In the genomic region with DNA sequence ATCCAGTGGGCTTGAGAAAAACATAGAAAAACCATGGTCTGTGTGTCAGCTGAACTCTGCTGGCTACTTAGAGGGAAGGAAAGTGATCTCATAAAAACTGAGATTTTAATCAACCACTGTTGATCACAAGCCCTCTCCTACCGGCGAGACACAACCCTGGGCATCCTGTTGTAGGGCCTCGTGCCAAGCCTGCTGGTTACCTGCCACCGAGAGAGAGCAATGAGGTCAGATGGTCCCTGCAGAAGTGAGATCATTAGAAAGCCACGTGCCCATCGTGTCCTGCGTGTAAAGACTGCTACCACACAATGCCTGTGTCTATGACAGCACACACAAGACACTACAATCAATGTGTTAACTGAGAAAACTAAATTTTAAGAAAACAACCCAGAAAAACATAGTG, we compare ENCODE assay signal across 21 cellular contexts. TPM values are rescaled to one million over a fixed set of nuclear protein-coding genes. Genes with fewer than 3 reads are reported as not detected.
DNase-seq lines count a peak whose midpoint lies in the region; FAIRE-seq and TF ChIP-seq lines count a peak whose summit lies in the region.
"Had no signal": no experiment of that assay in that cellular context is flagged by ENCODE, and none has a peak within 500 bp of the region (broad histone marks: within the 10 kb centered on the region; RNA-seq: fewer than 3 reads in every experiment).

No MANE protein-coding gene starts in this region.

- H3K9me3 ChIP-seq in BLaER1 (peaks cover 15% of the 10 kb centered on the region), keratinocyte (ENCODE audit: control insufficient read depth, low read depth, low read length) (no peaks in the 10 kb centered on the region)
- H3K9me3 ChIP-seq: Caco-2, MG63, SK-N-SH had no signal

- no peak for TF ChIP-seq CTCF in brain (conservative IDR thresholded peaks at IDR 0.05)
- no peak for TF ChIP-seq CTCF in keratinocyte (optimal IDR thresholded peaks at IDR 0.05 in 1 of 3, IDR thresholded peaks at IDR 0.05 in 1 of 3, conservative IDR thresholded peaks at IDR 0.05 in 1 of 3; ENCODE audit: extremely low read depth in 1 of 3, insufficient read depth in 2 of 3, low read length in 3 of 3)
- no peak for TF ChIP-seq CTCF in type B pancreatic cell (conservative IDR thresholded peaks at IDR 0.05)

- H3K4me1 ChIP-seq in BLaER1 (peaks cover 21% of the 10 kb centered on the region), keratinocyte (ENCODE audit: control insufficient read depth, extremely low read depth, insufficient read depth, low read length) (peaks cover 35% of the 10 kb centered on the region)
- H3K4me1 ChIP-seq: Caco-2 had no signal

- H3K27ac ChIP-seq in BLaER1 (peak overlapping the region; percentile 30; the same call in 1 of the 2 replicates), keratinocyte (ENCODE audit: control insufficient read depth, insufficient read depth, low read length) (peak overlapping the region; percentile 82)

- H3K27ac Mint-ChIP-seq in brain = peak overlapping the region; percentile 28 to 89 (median 60)
- no peak overlapping the region for H3K27ac Mint-ChIP-seq in type B pancreatic cell
- H3K27ac Mint-ChIP-seq: HFFc6 had no signal

- H3K27me3 Mint-ChIP-seq in brain = no peaks in the 10 kb centered on the region
- H3K27me3 Mint-ChIP-seq in type B pancreatic cell = no peaks in the 10 kb centered on the region

- H4K20me1 ChIP-seq in BLaER1 (no peaks in the 10 kb centered on the region), keratinocyte (ENCODE audit: control insufficient read depth, extremely low read depth, insufficient read depth, low read length) (no peaks in the 10 kb centered on the region)

- peaks cover 41% of the 10 kb centered on the region for H3K4me1 Mint-ChIP-seq in brain
- no peaks in the 10 kb centered on the region for H3K4me1 Mint-ChIP-seq in type B pancreatic cell (ENCODE audit: unreplicated experiment)

- peak; percentile 74 for FAIRE-seq in keratinocyte (lab: Jason Lieb, UNC)

- H3K9me3 Mint-ChIP-seq in brain (peaks cover 0 to 5% (median 4%) of the 10 kb centered on the region in 5 experiments), type B pancreatic cell (no peaks in the 10 kb centered on the region)
- H3K9me3 Mint-ChIP-seq: HFFc6 had no signal

- H2AFZ ChIP-seq in keratinocyte (ENCODE audit: control insufficient read depth, low read length) = no peak overlapping the region

- DNase-seq in M059J (ENCODE audit: low read depth) (peak; percentile 10), keratinocyte (ENCODE audit: low read depth, low spot score) (no peak), medulla oblongata (ENCODE audit: extremely low spot score) (no peak), type B pancreatic cell (ENCODE audit: extremely low spot score, unreplicated experiment) (no peak), NCI-H1092 treated with DMSO at 0.1 percent for 48 hours (lab: John Stamatoyannopoulos, UW) (no peak)
- DNase-seq: Caco-2, DMS153, HFFc6, KBM-7, MG63, NCI-H1105 treated with DMSO at 0.1 percent for 48 hours, NCI-H187, NCI-H2171, NCI-H748 treated with DMSO at 0.1 percent for 48 hours, SHP77, SK-N-SH had no signal

- H3K4me2 ChIP-seq in BLaER1 (peak overlapping the region; percentile 56; the same call in 1 of the 2 replicates), keratinocyte (ENCODE audit: control insufficient read depth, extremely low read depth, insufficient read depth, low read depth, low read length) (peak overlapping the region; percentile 51)
- H3K4me2 ChIP-seq: SK-N-SH had no signal

- H3K4me3 ChIP-seq in BLaER1 = no peak overlapping the region
- H3K4me3 ChIP-seq in keratinocyte (ENCODE audit: control insufficient read depth in 2 of 3, extremely low read depth in 1 of 3, insufficient read depth in 2 of 3, low read depth in 1 of 3, low read length in 3 of 3) = no peak overlapping the region
- H3K4me3 ChIP-seq: MG63 had no signal

- H3K9ac ChIP-seq in BLaER1 (peak overlapping the region; percentile 57), keratinocyte (ENCODE audit: control insufficient read depth, extremely low read depth, insufficient read depth, low read length) (peak overlapping the region; percentile 22)
- H3K9ac ChIP-seq: SK-N-SH had no signal

- H3K36me3 Mint-ChIP-seq in brain (peaks cover 52% of the 10 kb centered on the region), type B pancreatic cell (peaks cover 15% of the 10 kb centered on the region)

- peaks cover 9% of the 10 kb centered on the region for H3K79me2 ChIP-seq in keratinocyte (ENCODE audit: control insufficient read depth, insufficient read depth, low read length)

- no peaks in the 10 kb centered on the region for H3K9me1 ChIP-seq in keratinocyte (ENCODE audit: control insufficient read depth, extremely low read depth, insufficient read depth, low read length)

- H3K27me3 ChIP-seq in BLaER1 = no peaks in the 10 kb centered on the region
- H3K27me3 ChIP-seq in keratinocyte (ENCODE audit: control insufficient read depth, extremely low read depth, insufficient read depth, low read length) = no peaks in the 10 kb centered on the region
- H3K27me3 ChIP-seq: MG63 had no signal

- no peak overlapping the region for H3K4me3 Mint-ChIP-seq in brain
- H3K4me3 Mint-ChIP-seq in type B pancreatic cell = no peak overlapping the region
- H3K4me3 Mint-ChIP-seq: HFFc6 had no signal

- H3K36me3 ChIP-seq in BLaER1 = peaks cover 55% of the 10 kb centered on the region
- peaks cover 16 to 32% of the 10 kb centered on the region in 2 experiments for H3K36me3 ChIP-seq in keratinocyte (ENCODE audit: control insufficient read depth in 2 of 2, extremely low read depth in 1 of 2, insufficient read depth in 2 of 2, low read length in 2 of 2)
- H3K36me3 ChIP-seq: MG63 had no signal

- dilution Hi-C loops in keratinocyte (cut with MboI; ENCODE audit: extremely low pct_ligation_motif_present, low sequenced_read_pairs) = no loop called here

RNA-seq across cellular contexts. Expression of a gene that starts 41.7 kb away (rescaled TPM):
- 3.5 and 9.1 TPM in 2 replicates for total RNA-seq in M059J (2014; rRNA removed; shearing (Covaris generic))
- 4.4 TPM for polyA plus RNA-seq in brain (ENCODE audit: insufficient read depth, low read depth, low replicate concordance)
- 7.2 to 14.2 TPM (median 11.0 TPM) in 3 replicates for polyA plus RNA-seq in keratinocyte
- 1.6 TPM for polyA plus RNA-seq in keratinocyte (2011; ENCODE audit: low read depth)
- 6.3 and 12.9 TPM in 2 replicates for polyA plus RNA-seq in keratinocyte (2011; cell fraction: cytosol; rRNA removed)
- polyA plus RNA-seq in keratinocyte (2011; cell fraction: nucleus; rRNA removed) = 19.4 and 28.3 TPM in 2 replicates
- 10.2 and 14.6 TPM in 2 replicates for polyA plus RNA-seq in keratinocyte (2012; ENCODE audit: low replicate concordance)
- 12.7 to 36.7 TPM (median 22.7 TPM) in 3 replicates for polyA minus RNA-seq in keratinocyte
- 28.4 TPM for polyA minus RNA-seq in keratinocyte (2011; cell fraction: cytosol; rRNA and poly(A)+ RNA removed)
- polyA minus RNA-seq in keratinocyte (2011; cell fraction: nucleus; rRNA and poly(A)+ RNA removed) = 13.3 and 15.6 TPM in 2 replicates
- total RNA-seq in type B pancreatic cell (ENCODE audit: low replicate concordance) = 6.1 and 8.5 TPM in 2 replicates

RNA-seq across cellular contexts. Expression of a gene that starts 58.6 kb away (rescaled TPM):
- not detected in 2 replicates for total RNA-seq in M059J (2014; rRNA removed; shearing (Covaris generic))
- polyA plus RNA-seq in brain (ENCODE audit: insufficient read depth, low read depth, low replicate concordance) (not detected), keratinocyte (not detected in 3 replicates)
- polyA plus RNA-seq in keratinocyte (2011; ENCODE audit: low read depth) = not detected
- not detected in 2 replicates for polyA plus RNA-seq in keratinocyte (2011; cell fraction: cytosol; rRNA removed)
- polyA plus RNA-seq in keratinocyte (2011; cell fraction: nucleus; rRNA removed) = not detected in 2 replicates
- not detected in 2 replicates for polyA plus RNA-seq in keratinocyte (2012; ENCODE audit: low replicate concordance)
- not detected in 3 replicates for polyA minus RNA-seq in keratinocyte
- not detected for polyA minus RNA-seq in keratinocyte (2011; cell fraction: cytosol; rRNA and poly(A)+ RNA removed)
- polyA minus RNA-seq in keratinocyte (2011; cell fraction: nucleus; rRNA and poly(A)+ RNA removed) = not detected in 2 replicates
- total RNA-seq in type B pancreatic cell (ENCODE audit: low replicate concordance) = not detected in 2 replicates
- total RNA-seq: A673, Caco-2, H4, HFFc6, NCI-H460 had no signal
- polyA plus RNA-seq: SK-N-SH had no signal
